ENCODE assay signal across 8 cellular contexts in the genomic region with DNA sequence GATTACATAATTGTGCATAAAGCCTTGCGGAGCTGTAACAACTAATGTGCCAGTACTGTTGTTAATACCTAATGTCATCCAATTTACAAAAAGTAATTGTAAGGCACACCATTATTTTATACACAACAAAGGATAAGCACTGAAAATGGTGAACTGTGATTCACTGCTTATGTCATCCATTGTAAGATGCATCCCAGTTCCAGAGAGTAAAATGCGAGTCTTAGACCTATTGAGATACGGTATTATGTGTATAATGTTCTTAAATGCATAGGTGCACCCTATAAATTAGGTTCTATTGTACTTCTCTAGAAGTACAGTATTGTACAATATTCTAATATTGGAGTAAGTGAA. TPM values are rescaled to one million over a fixed set of nuclear protein-coding genes. Genes with fewer than 3 reads are reported as not detected.
DNase-seq lines count a peak whose midpoint lies in the region; ATAC-seq and TF ChIP-seq lines count a peak whose summit lies in the region.

No MANE protein-coding gene starts in this region.

- in situ Hi-C loops in GM13976 (cut with MboI; ENCODE audit: low sequenced_read_pairs, unreplicated experiment) = loop anchor here (25.0 kb wide), 1 partner anchor 518 kb away; no protein-coding TSS in a partner anchor

- CTCF ChIA-PET in WTC11 (lab: Charles Lee) = interaction anchor here (0.6 to 2.4 kb wide), 12 partner anchors 11 to 1448 kb away, joined by 3 to 21 read pairs (median 9); a partner anchor contains a TSS

- peak overlapping the region; percentile 93 for H3K27ac ChIP-seq in left ventricle myocardium inferior (replicated peaks)
- peak overlapping the region; percentile 91 for H3K27ac ChIP-seq in skeletal muscle tissue (ENCODE audit: low read depth, low read length)

- H3K4me1 ChIP-seq in left ventricle myocardium inferior (peaks cover 12% of the 10 kb centered on the region), skeletal muscle tissue (ENCODE audit: control insufficient read depth in 3 of 3, insufficient read depth in 3 of 3, low read length in 3 of 3) (peaks cover 0 to 9% (median 5%) of the 10 kb centered on the region in 3 donors)

- DNase-seq in left ventricle myocardium inferior (no peak), Right ventricle myocardium superior (no peak), WTC11 (ENCODE audit: low spot score) (no peak), glomerular visceral epithelial cell (ENCODE audit: extremely low spot score) (peak; percentile 25), OCI-M2 (lab: John Stamatoyannopoulos, UW; ENCODE audit: unreplicated experiment) (no peak), GM13976 (ENCODE audit: low spot score) (no peak)

- no peaks in the 10 kb centered on the region for H3K27me3 ChIP-seq in left ventricle myocardium inferior (ENCODE audit: low read depth)
- no peaks in the 10 kb centered on the region for H3K27me3 ChIP-seq in skeletal muscle tissue (ENCODE audit: control insufficient read depth in 3 of 3, insufficient read depth in 3 of 3, low read length in 3 of 3)

- POLR2A ChIA-PET in WTC11 (lab: Charles Lee) = interaction anchor here (0.7 to 2.9 kb wide), 20 partner anchors 9 to 1183 kb away, joined by 3 to 46 read pairs (median 8); a partner anchor contains a TSS

- peaks cover 8% of the 10 kb centered on the region for H3K4me1 Mint-ChIP-seq in WTC11

- H3K27me3 Mint-ChIP-seq in WTC11 (ENCODE audit: low read depth) = no peaks in the 10 kb centered on the region

- peak overlapping the region; percentile 89 to 98 (median 95) for H3K9ac ChIP-seq in skeletal muscle tissue (ENCODE audit: low read depth in 1 of 3, low read length in 3 of 3)

- H3K36me3 Mint-ChIP-seq in WTC11 = peaks cover 28% of the 10 kb centered on the region

- no peaks in the 10 kb centered on the region for H3K9me3 Mint-ChIP-seq in WTC11

- no peak for TF ChIP-seq CTCF in left ventricle myocardium inferior (IDR thresholded peaks at IDR 0.05; ENCODE audit: borderline replicate concordance)
- TF ChIP-seq CTCF in WTC11 (IDR thresholded peaks at IDR 0.05) = no peak
- TF ChIP-seq CTCF in GM13976 (IDR thresholded peaks at IDR 0.05; ENCODE audit: borderline replicate concordance, control extremely low read depth, extremely low read depth, insufficient read depth, missing control alignments) = no peak

- H3K27ac Mint-ChIP-seq in WTC11 = peak overlapping the region; percentile 98

- peaks cover 37% of the 10 kb centered on the region for H3K36me3 ChIP-seq in left ventricle myocardium inferior
- H3K36me3 ChIP-seq in skeletal muscle tissue (ENCODE audit: control insufficient read depth in 3 of 3, insufficient read depth in 3 of 3, low read length in 3 of 3) = peaks cover 13 to 32% (median 18%) of the 10 kb centered on the region in 3 donors

- H3K4me3 ChIP-seq in left ventricle myocardium inferior = peak overlapping the region; percentile 77
- peak overlapping the region; percentile 88 to 90 (median 89) for H3K4me3 ChIP-seq in skeletal muscle tissue (ENCODE audit: low read length in 3 of 3)

- peak overlapping the region; percentile 91 for H3K4me3 Mint-ChIP-seq in WTC11

- H3K9me3 ChIP-seq in left ventricle myocardium inferior (replicated peaks) (no peaks in the 10 kb centered on the region), skeletal muscle tissue (ENCODE audit: control insufficient read depth in 3 of 3, low read length in 3 of 3) (no peaks in the 10 kb centered on the region)

- intact Hi-C loops in left ventricle myocardium inferior (cut with micrococcal nuclease) = no loop called here
- intact Hi-C loops in Right ventricle myocardium superior (cut with DNase I) = loop anchor here (2.0 to 10.0 kb wide), 3 partner anchors 68 to 339 kb away; a partner anchor contains a TSS

- ATAC-seq in Right ventricle myocardium superior (ENCODE audit: poor library complexity) (no peak), WTC11 (no peak), GM21528 (IDR thresholded peaks at IDR 0.05; ENCODE audit: low FRiP score, unreplicated experiment) (no peak)

TF ChIP-seq in WTC11, 78 proteins besides CTCF, POLR2A, EP300 and RAD21:
- TF ChIP-seq, protein P1, sequence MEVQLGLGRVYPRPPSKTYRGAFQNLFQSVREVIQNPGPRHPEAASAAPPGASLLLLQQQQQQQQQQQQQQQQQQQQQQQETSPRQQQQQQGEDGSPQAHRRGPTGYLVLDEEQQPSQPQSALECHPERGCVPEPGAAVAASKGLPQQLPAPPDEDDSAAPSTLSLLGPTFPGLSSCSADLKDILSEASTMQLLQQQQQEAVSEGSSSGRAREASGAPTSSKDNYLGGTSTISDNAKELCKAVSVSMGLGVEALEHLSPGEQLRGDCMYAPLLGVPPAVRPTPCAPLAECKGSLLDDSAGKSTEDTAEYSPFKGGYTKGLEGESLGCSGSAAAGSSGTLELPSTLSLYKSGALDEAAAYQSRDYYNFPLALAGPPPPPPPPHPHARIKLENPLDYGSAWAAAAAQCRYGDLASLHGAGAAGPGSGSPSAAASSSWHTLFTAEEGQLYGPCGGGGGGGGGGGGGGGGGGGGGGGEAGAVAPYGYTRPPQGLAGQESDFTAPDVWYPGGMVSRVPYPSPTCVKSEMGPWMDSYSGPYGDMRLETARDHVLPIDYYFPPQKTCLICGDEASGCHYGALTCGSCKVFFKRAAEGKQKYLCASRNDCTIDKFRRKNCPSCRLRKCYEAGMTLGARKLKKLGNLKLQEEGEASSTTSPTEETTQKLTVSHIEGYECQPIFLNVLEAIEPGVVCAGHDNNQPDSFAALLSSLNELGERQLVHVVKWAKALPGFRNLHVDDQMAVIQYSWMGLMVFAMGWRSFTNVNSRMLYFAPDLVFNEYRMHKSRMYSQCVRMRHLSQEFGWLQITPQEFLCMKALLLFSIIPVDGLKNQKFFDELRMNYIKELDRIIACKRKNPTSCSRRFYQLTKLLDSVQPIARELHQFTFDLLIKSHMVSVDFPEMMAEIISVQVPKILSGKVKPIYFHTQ (CRISPR knock-in tag; IDR thresholded peaks at IDR 0.05) = no peak
- TF ChIP-seq, protein P2, sequence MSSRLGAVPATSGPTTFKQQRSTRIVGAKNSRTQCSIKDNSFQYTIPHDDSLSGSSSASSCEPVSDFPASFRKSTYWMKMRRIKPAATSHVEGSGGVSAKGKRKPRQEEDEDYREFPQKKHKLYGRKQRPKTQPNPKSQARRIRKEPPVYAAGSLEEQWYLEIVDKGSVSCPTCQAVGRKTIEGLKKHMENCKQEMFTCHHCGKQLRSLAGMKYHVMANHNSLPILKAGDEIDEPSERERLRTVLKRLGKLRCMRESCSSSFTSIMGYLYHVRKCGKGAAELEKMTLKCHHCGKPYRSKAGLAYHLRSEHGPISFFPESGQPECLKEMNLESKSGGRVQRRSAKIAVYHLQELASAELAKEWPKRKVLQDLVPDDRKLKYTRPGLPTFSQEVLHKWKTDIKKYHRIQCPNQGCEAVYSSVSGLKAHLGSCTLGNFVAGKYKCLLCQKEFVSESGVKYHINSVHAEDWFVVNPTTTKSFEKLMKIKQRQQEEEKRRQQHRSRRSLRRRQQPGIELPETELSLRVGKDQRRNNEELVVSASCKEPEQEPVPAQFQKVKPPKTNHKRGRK (CRISPR knock-in tag; IDR thresholded peaks at IDR 0.05; ENCODE audit: borderline replicate concordance) = no peak
- TF ChIP-seq JAZF1 (CRISPR knock-in tag; IDR thresholded peaks at IDR 0.05) = no peak
- TF ChIP-seq, protein P3, sequence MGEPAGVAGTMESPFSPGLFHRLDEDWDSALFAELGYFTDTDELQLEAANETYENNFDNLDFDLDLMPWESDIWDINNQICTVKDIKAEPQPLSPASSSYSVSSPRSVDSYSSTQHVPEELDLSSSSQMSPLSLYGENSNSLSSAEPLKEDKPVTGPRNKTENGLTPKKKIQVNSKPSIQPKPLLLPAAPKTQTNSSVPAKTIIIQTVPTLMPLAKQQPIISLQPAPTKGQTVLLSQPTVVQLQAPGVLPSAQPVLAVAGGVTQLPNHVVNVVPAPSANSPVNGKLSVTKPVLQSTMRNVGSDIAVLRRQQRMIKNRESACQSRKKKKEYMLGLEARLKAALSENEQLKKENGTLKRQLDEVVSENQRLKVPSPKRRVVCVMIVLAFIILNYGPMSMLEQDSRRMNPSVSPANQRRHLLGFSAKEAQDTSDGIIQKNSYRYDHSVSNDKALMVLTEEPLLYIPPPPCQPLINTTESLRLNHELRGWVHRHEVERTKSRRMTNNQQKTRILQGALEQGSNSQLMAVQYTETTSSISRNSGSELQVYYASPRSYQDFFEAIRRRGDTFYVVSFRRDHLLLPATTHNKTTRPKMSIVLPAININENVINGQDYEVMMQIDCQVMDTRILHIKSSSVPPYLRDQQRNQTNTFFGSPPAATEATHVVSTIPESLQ (CRISPR knock-in tag; IDR thresholded peaks at IDR 0.05) = no peak

RNA-seq across cellular contexts. Expression of a gene that starts 0.4 kb away (rescaled TPM):
- total RNA-seq in left ventricle myocardium inferior = 15.6 TPM
- total RNA-seq in Right ventricle myocardium superior = 15.6 TPM
- 34.5 to 37.1 TPM (median 36.8 TPM) in 3 replicates for total RNA-seq in WTC11 (2021)
- total RNA-seq in skeletal muscle tissue = 8.4 TPM

RNA-seq across cellular contexts. Expression of a gene that starts 10.8 kb away (rescaled TPM):
- total RNA-seq in left ventricle myocardium inferior (53.9 TPM), Right ventricle myocardium superior (41.1 TPM), WTC11 (2021) (149 to 155 TPM (median 151 TPM) in 3 replicates), skeletal muscle tissue (57.4 TPM)

RNA-seq across cellular contexts. Expression of a gene that starts 38.1 kb away (rescaled TPM):
- total RNA-seq in left ventricle myocardium inferior (12.0 TPM), Right ventricle myocardium superior (10.6 TPM), WTC11 (2021) (15.9 to 19.2 TPM (median 18.1 TPM) in 3 replicates), skeletal muscle tissue (16.7 TPM)
